ENCODE assay signal across 9 cellular contexts in genomic region chr7:130421685-130422084, GRCh38. TPM values are rescaled to one million over a fixed set of nuclear protein-coding genes. Genes with fewer than 3 reads are reported as not detected.
DNase-seq lines count a peak whose midpoint lies in the region; ATAC-seq lines count a peak whose summit lies in the region.
"Had no signal": no experiment of that assay in that cellular context is flagged by ENCODE, and none has a peak within 500 bp of the region (broad histone marks: within the 10 kb centered on the region; RNA-seq: fewer than 3 reads in every experiment).

No MANE protein-coding gene starts in this region.

- H3K27me3 Mint-ChIP-seq in activated T-helper 2 cell treated with anti-CD3 and anti-CD28 coated beads, Interferon-gamma antibody, Interleukin-2, Interleukin-4, amounts not matched to agents 10 μg/mL and 5 μg/mL and 100 μg/mL, durations not matched to agents 14 hours and 24 hours and 36 hours (ENCODE audit: low read depth) = no peaks in the 10 kb centered on the region

- no peaks in the 10 kb centered on the region for H3K36me3 ChIP-seq in muscle layer of colon (ENCODE audit: insufficient read depth, low read length)

- H3K9me3 Mint-ChIP-seq in activated T-helper 2 cell treated with anti-CD3 and anti-CD28 coated beads, Interferon-gamma antibody, Interleukin-2, Interleukin-4, amounts not matched to agents 10 μg/mL and 5 μg/mL and 100 μg/mL, durations not matched to agents 14 hours and 24 hours and 36 hours = no peaks in the 10 kb centered on the region

- H3K36me3 Mint-ChIP-seq in activated T-helper 2 cell treated with anti-CD3 and anti-CD28 coated beads, Interferon-gamma antibody, Interleukin-2, Interleukin-4, amounts not matched to agents 10 μg/mL and 5 μg/mL and 100 μg/mL, durations not matched to agents 14 hours and 24 hours and 36 hours (ENCODE audit: low read depth) = peaks cover 14% of the 10 kb centered on the region

- H3K4me1 ChIP-seq in muscle layer of colon (ENCODE audit: insufficient read depth, low read length) = peaks cover 4% of the 10 kb centered on the region

- no peaks in the 10 kb centered on the region for H3K9me3 ChIP-seq in muscle layer of colon (ENCODE audit: low read length)

- H3K4me1 Mint-ChIP-seq in activated T-helper 2 cell treated with anti-CD3 and anti-CD28 coated beads, Interferon-gamma antibody, Interleukin-2, Interleukin-4, amounts not matched to agents 10 μg/mL and 5 μg/mL and 100 μg/mL, durations not matched to agents 14 hours and 24 hours and 36 hours (ENCODE audit: low read depth) = peaks cover 54% of the 10 kb centered on the region

- H3K9ac ChIP-seq in muscle layer of colon (ENCODE audit: low read length) = no peak overlapping the region

- no peaks in the 10 kb centered on the region for H3K27me3 ChIP-seq in muscle layer of colon (ENCODE audit: control insufficient read depth in 1 of 2, insufficient read depth in 2 of 2, low read length in 2 of 2)

- peak; percentile 60 for DNase-seq in Daoy (ENCODE audit: low read depth)
- DNase-seq in NCI-H1436 (lab: John Stamatoyannopoulos, UW) = peak; percentile 67
- DNase-seq in activated T-helper 2 cell treated with anti-CD3 and anti-CD28 coated beads, Interferon-gamma antibody, Interleukin-2, Interleukin-4, amounts not matched to agents 10 μg/mL and 5 μg/mL and 100 μg/mL, durations not matched to agents 14 hours and 24 hours and 36 hours (ENCODE audit: low spot score) = no peak
- no peak for DNase-seq in NCI-H1048 (lab: John Stamatoyannopoulos, UW)
- no peak for DNase-seq in UCSD-AML1 (lab: John Stamatoyannopoulos, UW; ENCODE audit: unreplicated experiment)

- ATAC-seq in HG03196 (IDR thresholded peaks at IDR 0.05; ENCODE audit: unreplicated experiment) (no peak), GM21447 (IDR thresholded peaks at IDR 0.05; ENCODE audit: unreplicated experiment) (no peak)

- H3K27ac Mint-ChIP-seq in activated T-helper 2 cell treated with anti-CD3 and anti-CD28 coated beads, Interferon-gamma antibody, Interleukin-2, Interleukin-4, amounts not matched to agents 10 μg/mL and 5 μg/mL and 100 μg/mL, durations not matched to agents 14 hours and 24 hours and 36 hours = peak overlapping the region; percentile 58

- H3K4me3 Mint-ChIP-seq in activated T-helper 2 cell treated with anti-CD3 and anti-CD28 coated beads, Interferon-gamma antibody, Interleukin-2, Interleukin-4, amounts not matched to agents 10 μg/mL and 5 μg/mL and 100 μg/mL, durations not matched to agents 14 hours and 24 hours and 36 hours (ENCODE audit: low read depth) = peak overlapping the region; percentile 9

- H3K4me3 ChIP-seq in muscle layer of colon (ENCODE audit: low read depth in 1 of 2, low read length in 2 of 2) = no peak overlapping the region

- intact Hi-C loops in activated T-helper 2 cell treated with anti-CD3 and anti-CD28 coated beads, Interferon-gamma antibody, Interleukin-2, Interleukin-4, amounts not matched to agents 10 μg/mL and 5 μg/mL and 100 μg/mL, durations not matched to agents 14 hours and 24 hours and 36 hours (cut with micrococcal nuclease) = no loop called here

- H3K27ac ChIP-seq in muscle layer of colon (ENCODE audit: low read depth, low read length) = peak overlapping the region; percentile 45

RNA-seq across cellular contexts. Expression of gene CEP41, which starts 19.1 kb away (rescaled TPM):
- total RNA-seq in Daoy (2014; rRNA removed; shearing (Covaris generic)) = 33.1 and 43.9 TPM in 2 replicates
- 15.9 and 21.2 TPM in 2 replicates for total RNA-seq in activated T-helper 2 cell treated with anti-CD3 and anti-CD28 coated beads, Interferon-gamma antibody, Interleukin-2, Interleukin-4, amounts not matched to agents 10 μg/mL and 5 μg/mL and 100 μg/mL, durations not matched to agents 14 hours and 24 hours and 36 hours

RNA-seq across cellular contexts. Expression of gene CPA1, which starts 41.4 kb away (rescaled TPM):
- total RNA-seq in Daoy (2014; rRNA removed; shearing (Covaris generic)) = not detected in 2 replicates
- total RNA-seq in activated T-helper 2 cell treated with anti-CD3 and anti-CD28 coated beads, Interferon-gamma antibody, Interleukin-2, Interleukin-4, amounts not matched to agents 10 μg/mL and 5 μg/mL and 100 μg/mL, durations not matched to agents 14 hours and 24 hours and 36 hours = not detected in 2 replicates
- total RNA-seq: T-helper 2 cell treated with Interferon-gamma antibody and Interleukin-4, amounts not matched to agents 100 ng/mL and 5 ng/mL, for 36 hours had no signal

Comparison
In these comparisons a context has a peak if more than half of its experiments do, and no peak if none do; other contexts are left out.
1. DNase-seq: peak in Daoy (single experiment) and NCI-H1436 (single experiment); none in activated T-helper 2 cell treated with anti-CD3 and anti-CD28 coated beads, Interferon-gamma antibody, Interleukin-2, Interleukin-4, amounts not matched to agents 10 μg/mL and 5 μg/mL and 100 μg/mL, durations not matched to agents 14 hours and 24 hours and 36 hours (single experiment), NCI-H1048 (single experiment) and UCSD-AML1 (single experiment).